In genomic region chr6:20688710-20689500, GRCh38 we compare ENCODE assay signal across 9 cellular contexts.
DNase-seq lines count a peak whose midpoint lies in the region; ATAC-seq, FAIRE-seq and TF ChIP-seq lines count a peak whose summit lies in the region.
"Had no signal": no experiment of that assay in that cellular context is flagged by ENCODE, and none has a peak within 500 bp of the region (broad histone marks: within the 10 kb centered on the region; RNA-seq: fewer than 3 reads in every experiment).

No MANE protein-coding gene starts in this region.

- H3K27me3 Mint-ChIP-seq in activated CD4-positive, alpha-beta T cell treated with anti-CD3 and anti-CD28 coated beads for 36 hours = no peaks in the 10 kb centered on the region

- H3K4me1 Mint-ChIP-seq in activated CD4-positive, alpha-beta T cell treated with anti-CD3 and anti-CD28 coated beads for 36 hours = peaks cover 46% of the 10 kb centered on the region

- peaks cover 10% of the 10 kb centered on the region for H3K36me3 Mint-ChIP-seq in activated CD4-positive, alpha-beta T cell treated with anti-CD3 and anti-CD28 coated beads for 36 hours (ENCODE audit: low read depth)

- no peak overlapping the region for H3K27ac ChIP-seq in pancreas
- H3K27ac ChIP-seq: VCaP had no signal

- H3K27ac Mint-ChIP-seq in activated CD4-positive, alpha-beta T cell treated with anti-CD3 and anti-CD28 coated beads for 36 hours = peak overlapping the region; percentile 51

- no peak for FAIRE-seq in pancreas (lab: Jason Lieb, UNC)

- no peaks in the 10 kb centered on the region for H3K36me3 ChIP-seq in pancreas

- CTCF ChIA-PET in activated CD4-positive, alpha-beta T cell treated with anti-CD3 and anti-CD28 coated beads for 36 hours (lab: Charles Lee) = no interaction called here

- H3K4me1 ChIP-seq in pancreas = peaks cover 0 to 10% (median 6%) of the 10 kb centered on the region in 3 donors

- H3K4me3 Mint-ChIP-seq in activated CD4-positive, alpha-beta T cell treated with anti-CD3 and anti-CD28 coated beads for 36 hours = peak overlapping the region; percentile 29

- POLR2A ChIA-PET in activated CD4-positive, alpha-beta T cell treated with anti-CD3 and anti-CD28 coated beads for 36 hours (lab: Charles Lee) = no interaction called here

- TF ChIP-seq CTCF in pancreas (IDR thresholded peaks at IDR 0.05) = no peak

- no peaks in the 10 kb centered on the region for H3K9me3 Mint-ChIP-seq in activated CD4-positive, alpha-beta T cell treated with anti-CD3 and anti-CD28 coated beads for 36 hours (ENCODE audit: low read depth)

- WGBS in pancreas, 2 donors = 81 to 86% methylated on average over 4 of the region's 4 CpGs

- H3K9me3 ChIP-seq in pancreas = no peaks in the 10 kb centered on the region

- ATAC-seq in activated CD4-positive, alpha-beta T cell treated with anti-CD3 and anti-CD28 coated beads for 36 hours = peak; percentile 91
- peak; percentile 78 for ATAC-seq in HG02763 (IDR thresholded peaks at IDR 0.05; ENCODE audit: unreplicated experiment)
- ATAC-seq in pancreas = no peak
- no peak for ATAC-seq in esophagus mucosa

- H3K4me3 ChIP-seq in pancreas = no peak overlapping the region

- no peaks in the 10 kb centered on the region for H3K27me3 ChIP-seq in pancreas

- no peak for DNase-seq in activated CD4-positive, alpha-beta T cell treated with anti-CD3 and anti-CD28 coated beads for 36 hours
- DNase-seq in activated CD4-positive, alpha-beta T cell treated with anti-CD3 and anti-CD28 coated beads, Interleukin-2, amount 50 U/mL, for 48 hours = no peak
- DNase-seq in NCI-H226 (peak; percentile 37), fibroblast of gingiva (ENCODE audit: low read depth) (peak; percentile 21), pancreas (no peak), AML-193 (lab: John Stamatoyannopoulos, UW) (no peak)

- intact Hi-C loops in activated CD4-positive, alpha-beta T cell treated with anti-CD3 and anti-CD28 coated beads for 36 hours (cut with DNase I, micrococcal nuclease) = no loop called here
- intact Hi-C loops in pancreas (cut with DNase I) = no loop called here

Comparison
In these comparisons a context has a peak if more than half of its experiments do, and no peak if none do; other contexts are left out.
1. ATAC-seq: peak in activated CD4-positive, alpha-beta T cell treated with anti-CD3 and anti-CD28 coated beads for 36 hours (single experiment) and HG02763 (single experiment); none in pancreas (0 of 4) and esophagus mucosa (single experiment).
2. DNase-seq: peak in NCI-H226 (single experiment) and fibroblast of gingiva (single experiment); none in activated CD4-positive, alpha-beta T cell treated with anti-CD3 and anti-CD28 coated beads for 36 hours (single experiment), activated CD4-positive, alpha-beta T cell treated with anti-CD3 and anti-CD28 coated beads, Interleukin-2, amount 50 U/mL, for 48 hours (0 of 2), pancreas (0 of 6) and AML-193 (0 of 2).